Comparison of ENCODE assay signal across 8 cellular contexts in the genomic region with DNA sequence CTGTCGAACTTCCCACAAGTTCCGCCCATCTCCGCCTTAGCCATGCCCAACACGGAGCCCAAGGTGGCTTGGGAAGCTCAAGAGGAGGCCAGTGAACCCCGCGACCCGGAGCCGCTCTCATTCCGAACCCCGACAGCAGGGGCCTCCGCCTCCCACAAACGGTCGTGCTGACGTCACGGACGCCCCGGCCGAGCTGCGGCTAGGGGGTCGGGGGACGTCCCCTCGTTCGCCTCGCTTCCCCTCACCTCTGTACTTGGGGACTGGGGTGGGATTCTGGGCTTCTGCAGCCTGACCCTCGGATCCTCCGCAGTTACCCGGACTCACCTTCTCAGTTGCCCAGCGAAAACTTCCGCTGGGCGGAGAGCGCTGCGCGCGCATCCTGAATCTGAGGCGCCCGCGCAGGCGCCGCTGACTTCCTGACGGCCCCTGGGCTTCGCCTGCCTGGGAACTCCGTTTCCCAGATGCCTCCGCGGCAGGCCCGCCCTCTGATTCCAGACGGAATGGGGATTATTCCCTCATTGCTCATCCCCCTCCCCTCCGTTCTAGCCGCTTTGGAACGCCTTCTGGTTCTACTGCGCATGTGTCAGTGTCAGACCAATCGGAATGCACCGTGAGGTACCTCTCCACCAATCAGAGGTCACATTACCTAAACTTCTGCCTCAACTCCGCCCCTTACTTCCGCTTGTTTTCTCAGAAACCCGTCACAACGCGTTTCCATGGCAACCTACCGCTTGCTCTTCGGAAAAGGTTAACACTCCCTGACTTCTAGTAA. TPM values are rescaled to one million over a fixed set of nuclear protein-coding genes. Genes with fewer than 3 reads are reported as not detected.
DNase-seq lines count a peak whose midpoint lies in the region; ATAC-seq lines count a peak whose summit lies in the region.

A gene with protein sequence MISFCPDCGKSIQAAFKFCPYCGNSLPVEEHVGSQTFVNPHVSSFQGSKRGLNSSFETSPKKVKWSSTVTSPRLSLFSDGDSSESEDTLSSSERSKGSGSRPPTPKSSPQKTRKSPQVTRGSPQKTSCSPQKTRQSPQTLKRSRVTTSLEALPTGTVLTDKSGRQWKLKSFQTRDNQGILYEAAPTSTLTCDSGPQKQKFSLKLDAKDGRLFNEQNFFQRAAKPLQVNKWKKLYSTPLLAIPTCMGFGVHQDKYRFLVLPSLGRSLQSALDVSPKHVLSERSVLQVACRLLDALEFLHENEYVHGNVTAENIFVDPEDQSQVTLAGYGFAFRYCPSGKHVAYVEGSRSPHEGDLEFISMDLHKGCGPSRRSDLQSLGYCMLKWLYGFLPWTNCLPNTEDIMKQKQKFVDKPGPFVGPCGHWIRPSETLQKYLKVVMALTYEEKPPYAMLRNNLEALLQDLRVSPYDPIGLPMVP (minus strand): TSS at position 351 of the 772 bp plus-strand sequence. CDS start 9,210 bp downstream, outside the sequence.

- ATAC-seq in GM19395 (IDR thresholded peaks at IDR 0.05; ENCODE audit: unreplicated experiment) (peak; percentile 87), HG03565 (IDR thresholded peaks at IDR 0.05; ENCODE audit: unreplicated experiment) (peak; percentile 78), left lobe of liver (peak; percentile 91)

- H3K4me3 Mint-ChIP-seq in dendritic cell treated with granulocyte-macrophage colony-stimulating factor and Interleukin-4, amounts not matched to agents 40 ng/mL and 50 ng/mL, for 4 days: peak within 1 kb of the TSS; percentile 87

- intact Hi-C loops in dendritic cell treated with granulocyte-macrophage colony-stimulating factor and Interleukin-4, amounts not matched to agents 40 ng/mL and 50 ng/mL, for 4 days (cut with micrococcal nuclease): loop anchor here (1.0 kb wide), 1 partner anchor 26 kb away; no protein-coding TSS in a partner anchor

- DNase-seq in CD1c-positive myeloid dendritic cell (ENCODE audit: extremely low spot score) (peak; percentile 100), NCI-H774 (lab: John Stamatoyannopoulos, UW) (peak; percentile 99), left lobe of liver (ENCODE audit: low spot score) (peak; percentile 100)
- peak; percentile 97 to 98 for DNase-seq in activated CD4-positive, alpha-beta T cell treated with anti-CD3 and anti-CD28 coated beads, Interleukin-2, amount 50 U/mL, for 4 hours
- DNase-seq in stimulated activated CD4-positive, alpha-beta T cell treated with anti-CD3 and anti-CD28 coated beads, Interleukin-2, amount 100 ng/mL, for 4 hours (ENCODE audit: low read depth): peak; percentile 98

- peak within 1 kb of the TSS; percentile 95 for H3K27ac Mint-ChIP-seq in dendritic cell treated with granulocyte-macrophage colony-stimulating factor and Interleukin-4, amounts not matched to agents 40 ng/mL and 50 ng/mL, for 4 days

- peaks cover 52% of the 10 kb centered on the region for H3K36me3 Mint-ChIP-seq in dendritic cell treated with granulocyte-macrophage colony-stimulating factor and Interleukin-4, amounts not matched to agents 40 ng/mL and 50 ng/mL, for 4 days (ENCODE audit: low read depth)

- H3K9me3 Mint-ChIP-seq in dendritic cell treated with granulocyte-macrophage colony-stimulating factor and Interleukin-4, amounts not matched to agents 40 ng/mL and 50 ng/mL, for 4 days: no peaks in the 10 kb centered on the region

- no peaks in the 10 kb centered on the region for H3K27me3 Mint-ChIP-seq in dendritic cell treated with granulocyte-macrophage colony-stimulating factor and Interleukin-4, amounts not matched to agents 40 ng/mL and 50 ng/mL, for 4 days

- H3K4me1 Mint-ChIP-seq in dendritic cell treated with granulocyte-macrophage colony-stimulating factor and Interleukin-4, amounts not matched to agents 40 ng/mL and 50 ng/mL, for 4 days (ENCODE audit: low read depth): peaks cover 42% of the 10 kb centered on the region

RNA-seq across cellular contexts. Expression of the gene that starts here (rescaled TPM):
- 38.0 TPM for total RNA-seq in left lobe of liver

Comparison
In these comparisons a context has a peak if more than half of its experiments do, and no peak if none do; other contexts are left out.
1. Peak in every context shown above with its lines: DNase-seq and ATAC-seq.